22 cellular contexts compared by ENCODE assay signal in genomic region chr10:128028508-128029279, GRCh38.
DNase-seq lines count a peak whose midpoint lies in the region; ATAC-seq lines count a peak whose summit lies in the region.
"Had no signal": no experiment of that assay in that cellular context is flagged by ENCODE, and none has a peak within 500 bp of the region (broad histone marks: within the 10 kb centered on the region; RNA-seq: fewer than 3 reads in every experiment).

No MANE protein-coding gene starts in this region.

- no peak for DNase-seq in activated T-cell treated with anti-CD3 and anti-CD28 coated beads, Interleukin-2, amount 50 U/mL, for 24 hours
- DNase-seq in activated T-cell treated with anti-CD3 and anti-CD28 coated beads, Interleukin-2, amount 50 U/mL, for 1 hour: no peak
- DNase-seq in stimulated activated naive CD8-positive, alpha-beta T cell treated with anti-CD3 and anti-CD28 coated beads, Interleukin-15, Interleukin-2, amounts not matched to agents 100 U/mL and 50 U/mL, for 24 hours: peak; percentile 37
- DNase-seq in NCI-H2196 treated with DMSO at 0.1 percent for 48 hours (lab: John Stamatoyannopoulos, UW; ENCODE audit: unreplicated experiment): no peak
- DNase-seq: activated CD4-positive, alpha-beta T cell treated with anti-CD3 and anti-CD28 coated beads for 48 hours; Calu3; NCI-H1436; NCI-H2171; NCI-H69; SHP77; stimulated activated naive CD4-positive, alpha-beta T cell treated with Interleukin-2 at 50 U/mL for 16 hours; SW 1271; upper lobe of right lung had no signal

- H3K27ac Mint-ChIP-seq in activated T-cell treated with anti-CD3 and anti-CD28 coated beads, Interleukin-2, amount 50 U/mL, for 24 hours: peak overlapping the region; percentile 61
- H3K27ac Mint-ChIP-seq: nephron had no signal

- no peaks in the 10 kb centered on the region for H3K27me3 Mint-ChIP-seq in activated T-cell treated with anti-CD3 and anti-CD28 coated beads, Interleukin-2, amount 50 U/mL, for 24 hours

- peak overlapping the region; percentile 27 for H3K27ac ChIP-seq in KOPT-K1 (ENCODE audit: low read depth, low read length, poor library complexity, severe bottlenecking)
- H3K27ac ChIP-seq in angular gyrus (ENCODE audit: low read depth, low read length): peak overlapping the region; percentile 4
- H3K27ac ChIP-seq: A549, left lung, parathyroid adenoma, upper lobe of right lung had no signal

- H3K9me3 ChIP-seq in KOPT-K1 (ENCODE audit: insufficient read depth, low read length, poor library complexity, severe bottlenecking): no peaks in the 10 kb centered on the region
- H3K9me3 ChIP-seq: A549, left lung, upper lobe of right lung had no signal

- peaks cover 34% of the 10 kb centered on the region for H3K4me1 Mint-ChIP-seq in activated T-cell treated with anti-CD3 and anti-CD28 coated beads, Interleukin-2, amount 50 U/mL, for 24 hours (ENCODE audit: low read depth)

- peak; percentile 68 for ATAC-seq in stimulated activated naive CD8-positive, alpha-beta T cell treated with anti-CD3 and anti-CD28 coated beads, Interleukin-15, Interleukin-2, amounts not matched to agents 100 U/mL and 50 U/mL, for 24 hours
- no peak for ATAC-seq in HG02798 (IDR thresholded peaks at IDR 0.05; ENCODE audit: poor library complexity, unreplicated experiment)
- ATAC-seq in HG02981 (IDR thresholded peaks at IDR 0.05; ENCODE audit: unreplicated experiment): no peak
- ATAC-seq: A549, HCT116, left lung, upper lobe of right lung had no signal

- H3K4me3 Mint-ChIP-seq in activated T-cell treated with anti-CD3 and anti-CD28 coated beads, Interleukin-2, amount 50 U/mL, for 24 hours: no peak overlapping the region
- H3K4me3 Mint-ChIP-seq: nephron had no signal

- H3K36me3 ChIP-seq in KOPT-K1 (ENCODE audit: insufficient read depth, low read length): no peaks in the 10 kb centered on the region
- H3K36me3 ChIP-seq: upper lobe of right lung had no signal

- H3K36me3 Mint-ChIP-seq in activated T-cell treated with anti-CD3 and anti-CD28 coated beads, Interleukin-2, amount 50 U/mL, for 24 hours (ENCODE audit: low read depth): no peaks in the 10 kb centered on the region

- H3K9me3 Mint-ChIP-seq in activated T-cell treated with anti-CD3 and anti-CD28 coated beads, Interleukin-2, amount 50 U/mL, for 24 hours: no peaks in the 10 kb centered on the region
- H3K9me3 Mint-ChIP-seq: nephron had no signal
